Comparison of ENCODE assay signal across 1 cellular context in genomic region chr19:29364999-29365398, GRCh38.
TF ChIP-seq lines count a peak whose summit lies in the region.

No MANE protein-coding gene starts in this region.

TF ChIP-seq in H1, 55 proteins besides CTCF, POLR2A, EP300 and RAD21 (continued from another document):
- no peak for TF ChIP-seq SP1 (IDR thresholded peaks at IDR 0.05; ENCODE audit: low read depth, low read length)
- no peak for TF ChIP-seq MAFK (IDR thresholded peaks at IDR 0.05; ENCODE audit: low read depth, low read length)
